Comparison of ENCODE assay signal across 35 cellular contexts in the genomic region with DNA sequence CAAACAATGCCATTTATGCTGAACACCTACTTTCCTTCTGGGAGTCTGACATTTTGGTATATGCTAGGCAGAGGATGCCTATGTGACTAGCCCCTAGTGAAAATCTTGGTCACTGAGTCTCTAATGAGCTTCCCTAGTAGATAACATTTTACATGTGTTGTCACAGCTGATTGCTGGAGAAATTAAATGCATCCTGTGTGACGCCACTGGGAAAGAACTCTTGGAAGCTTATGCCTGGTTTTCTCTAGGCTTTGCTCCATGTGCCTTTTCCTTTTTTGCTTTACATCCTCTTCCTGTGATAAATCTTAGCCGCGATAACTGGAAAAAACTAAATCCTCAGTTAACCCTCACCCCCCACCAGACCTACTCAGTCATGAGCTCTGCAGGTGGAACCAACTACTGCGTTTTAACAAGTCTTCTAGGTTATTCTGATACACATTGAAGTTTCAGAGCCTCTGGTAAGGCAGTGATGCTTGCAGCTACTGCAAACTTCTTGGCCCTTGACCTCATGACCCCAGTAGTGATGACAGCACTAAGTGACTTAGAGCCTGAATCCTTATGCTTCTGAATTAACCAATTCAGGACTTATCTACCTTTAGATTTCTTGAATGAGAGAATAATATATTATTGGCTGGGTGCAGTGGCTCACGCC.
"Had no signal": no experiment of that assay in that cellular context is flagged by ENCODE, and none has a peak within 500 bp of the region (broad histone marks: within the 10 kb centered on the region; RNA-seq: fewer than 3 reads in every experiment).

No MANE protein-coding gene starts in this region.

- ATAC-seq: activated CD4-positive, alpha-beta T cell treated with anti-CD3 and anti-CD28 coated beads for 36 hours; activated CD4-positive, CD25-positive, alpha-beta regulatory T cell treated with anti-CD3 and anti-CD28 coated beads, Interleukin-2, amount 50 U/mL, for 24 hours; activated CD8-positive, alpha-beta T cell treated with anti-CD3 and anti-CD28 coated beads, Interleukin-2, amount 10 ng/mL, durations not matched to agents 7 days and 5 days; activated naive CD8-positive, alpha-beta T cell treated with anti-CD3 and anti-CD28 coated beads, Interleukin-2, amount 50 U/mL, for 24 hours; PC-3; WTC11 had no signal

- H3K27me3 Mint-ChIP-seq: activated CD4-positive, alpha-beta T cell treated with anti-CD3 and anti-CD28 coated beads for 36 hours; activated CD4-positive, alpha-beta T cell treated with anti-CD3 and anti-CD28 coated beads, Interleukin-2, amount 10 ng/mL, durations not matched to agents 7 days and 5 days; activated naive CD4-positive, alpha-beta T cell treated with anti-CD3 and anti-CD28 coated beads, Interleukin-2, amount 10 ng/mL, durations not matched to agents 7 days and 5 days; activated naive CD8-positive, alpha-beta T cell; activated naive CD8-positive, alpha-beta T cell treated with anti-CD3 and anti-CD28 coated beads, Interleukin-2, amount 50 U/mL, for 24 hours; activated T-cell treated with anti-CD3 and anti-CD28 coated beads, Interleukin-2, amount 50 U/mL, for 24 hours had no signal

- H3K4me3 ChIP-seq: Peyer's patch, SJSA1 had no signal

- H3K27ac Mint-ChIP-seq: activated CD4-positive, alpha-beta T cell treated with anti-CD3 and anti-CD28 coated beads for 36 hours; activated CD4-positive, alpha-beta T cell treated with anti-CD3 and anti-CD28 coated beads, Interleukin-2, amount 10 ng/mL, durations not matched to agents 7 days and 5 days; activated CD8-positive, alpha-beta T cell treated with anti-CD3 and anti-CD28 coated beads, Interleukin-2, amount 10 ng/mL, durations not matched to agents 7 days and 5 days; activated naive CD4-positive, alpha-beta T cell treated with anti-CD3 and anti-CD28 coated beads, Interleukin-2, amount 10 ng/mL, durations not matched to agents 7 days and 5 days; activated naive CD8-positive, alpha-beta T cell; activated naive CD8-positive, alpha-beta T cell treated with anti-CD3 and anti-CD28 coated beads, Interleukin-2, amount 50 U/mL, for 24 hours; activated T-cell treated with anti-CD3 and anti-CD28 coated beads, Interleukin-2, amount 50 U/mL, for 24 hours; activated T-helper 1 cell treated with anti-CD3 and anti-CD28 coated beads, Interleukin-12 subunit alpha, Interleukin-12 subunit beta, Interleukin-2, Interleukin-4 antibody, amounts not matched to agents 30 ng/mL and 10 ng/mL and 1 ng/mL, durations not matched to agents 14 hours and 24 hours and 36 hours; T-helper 1 cell treated with Interleukin-12 subunit alpha and Interleukin-12 subunit beta and Interleukin-4 antibody, amounts not matched to agents 30 μg/mL and 1 μg/mL, for 36 hours; T-helper 2 cell treated with Interferon-gamma antibody and Interleukin-4, amounts not matched to agents 5 μg/mL and 100 μg/mL, for 36 hours; WTC11 had no signal

- H3K9me3 Mint-ChIP-seq: activated naive CD4-positive, alpha-beta T cell treated with anti-CD3 and anti-CD28 coated beads, Interleukin-2, amount 10 ng/mL, durations not matched to agents 7 days and 5 days; activated naive CD8-positive, alpha-beta T cell treated with anti-CD3 and anti-CD28 coated beads, Interleukin-2, amount 50 U/mL, for 24 hours; activated T-helper 1 cell treated with anti-CD3 and anti-CD28 coated beads, Interleukin-12 subunit alpha, Interleukin-12 subunit beta, Interleukin-2, Interleukin-4 antibody, amounts not matched to agents 30 ng/mL and 10 ng/mL and 1 ng/mL, durations not matched to agents 14 hours and 24 hours and 36 hours; T-helper 1 cell treated with Interleukin-12 subunit alpha and Interleukin-12 subunit beta and Interleukin-4 antibody, amounts not matched to agents 30 μg/mL and 1 μg/mL, for 36 hours; T-helper 2 cell treated with Interferon-gamma antibody and Interleukin-4, amounts not matched to agents 5 μg/mL and 100 μg/mL, for 36 hours; WTC11 had no signal

- H3K4me1 ChIP-seq: Peyer's patch, SJSA1 had no signal

- H3K27ac ChIP-seq: KMS-11, Peyer's patch, SJSA1 had no signal

- H3K9me3 ChIP-seq: SJSA1, SK-N-SH had no signal

- H3K4me2 ChIP-seq: KMS-11, SK-N-SH had no signal

- H3K36me3 Mint-ChIP-seq: activated naive CD4-positive, alpha-beta T cell treated with anti-CD3 and anti-CD28 coated beads, Interleukin-2, amount 10 ng/mL, durations not matched to agents 7 days and 5 days; activated naive CD8-positive, alpha-beta T cell; WTC11 had no signal

- H3K27me3 ChIP-seq: Peyer's patch, SJSA1 had no signal

- H3K4me1 Mint-ChIP-seq: activated CD4-positive, alpha-beta T cell treated with anti-CD3 and anti-CD28 coated beads for 36 hours; activated CD4-positive, alpha-beta T cell treated with anti-CD3 and anti-CD28 coated beads, Interleukin-2, amount 10 ng/mL, durations not matched to agents 7 days and 5 days; activated naive CD4-positive, alpha-beta T cell treated with anti-CD3 and anti-CD28 coated beads, Interleukin-2, amount 10 ng/mL, durations not matched to agents 7 days and 5 days; activated naive CD8-positive, alpha-beta T cell treated with anti-CD3 and anti-CD28 coated beads, Interleukin-2, amount 50 U/mL, for 24 hours had no signal

- H3K36me3 ChIP-seq: Peyer's patch, SJSA1 had no signal

- DNase-seq: activated CD4-positive, alpha-beta T cell treated with anti-CD3 and anti-CD28 coated beads for 36 hours; activated CD4-positive, alpha-beta T cell treated with anti-CD3 and anti-CD28 coated beads, Interleukin-2, amount 10 ng/mL, durations not matched to agents 7 days and 5 days; activated CD4-positive, alpha-beta T cell treated with anti-CD3 and anti-CD28 coated beads, Interleukin-2, amount 50 U/mL, for 48 hours; activated CD8-positive, alpha-beta T cell treated with anti-CD3 and anti-CD28 coated beads, Interleukin-2, amount 10 ng/mL, durations not matched to agents 7 days and 5 days; activated effector memory CD4-positive, alpha-beta T cell treated with Interleukin-2 at 50 U/mL for 16 hours; activated naive CD4-positive, alpha-beta T cell treated with anti-CD3 and anti-CD28 coated beads, Interleukin-2, amount 10 ng/mL, durations not matched to agents 7 days and 5 days; activated naive CD8-positive, alpha-beta T cell treated with anti-CD3 and anti-CD28 coated beads, Interleukin-2, amount 50 U/mL, for 24 hours; activated T-cell treated with anti-CD3 and anti-CD28 coated beads, Interleukin-2, amount 50 U/mL, for 24 hours; anterior cingulate cortex; MM.1S; MV-4-11; NCI-H1092; NCI-H1417; NCI-H146; NCI-H187; NCI-H2029 treated with DMSO at 0.1 percent for 48 hours; NCI-H2107; NCI-H2171; NCI-H510A; NCI-H526; NCI-H748 treated with DMSO at 0.1 percent for 48 hours; NK-92 treated with Interleukin-12 subunit alpha and Interleukin-12 subunit beta, amount 100 ng/mL, for 24 hours; PC-3; Peyer's patch; RPMI8226; SHP77 treated with DMSO at 0.1 percent for 48 hours; SK-N-SH had no signal

- H3K9ac ChIP-seq: KMS-11, SK-N-SH had no signal

- H3K4me3 Mint-ChIP-seq: activated CD4-positive, alpha-beta T cell treated with anti-CD3 and anti-CD28 coated beads for 36 hours; activated CD4-positive, alpha-beta T cell treated with anti-CD3 and anti-CD28 coated beads, Interleukin-2, amount 10 ng/mL, durations not matched to agents 7 days and 5 days; activated CD8-positive, alpha-beta T cell treated with anti-CD3 and anti-CD28 coated beads, Interleukin-2, amount 10 ng/mL, durations not matched to agents 7 days and 5 days; activated naive CD4-positive, alpha-beta T cell treated with anti-CD3 and anti-CD28 coated beads, Interleukin-2, amount 10 ng/mL, durations not matched to agents 7 days and 5 days; activated naive CD8-positive, alpha-beta T cell; activated naive CD8-positive, alpha-beta T cell treated with anti-CD3 and anti-CD28 coated beads, Interleukin-2, amount 50 U/mL, for 24 hours; activated T-cell treated with anti-CD3 and anti-CD28 coated beads, Interleukin-2, amount 50 U/mL, for 24 hours; activated T-helper 1 cell treated with anti-CD3 and anti-CD28 coated beads, Interleukin-12 subunit alpha, Interleukin-12 subunit beta, Interleukin-2, Interleukin-4 antibody, amounts not matched to agents 30 ng/mL and 10 ng/mL and 1 ng/mL, durations not matched to agents 14 hours and 24 hours and 36 hours; T-helper 1 cell treated with Interleukin-12 subunit alpha and Interleukin-12 subunit beta and Interleukin-4 antibody, amounts not matched to agents 30 μg/mL and 1 μg/mL, for 36 hours; T-helper 2 cell treated with Interferon-gamma antibody and Interleukin-4, amounts not matched to agents 5 μg/mL and 100 μg/mL, for 36 hours; WTC11 had no signal
